Comparison of ENCODE assay signal across 16 cellular contexts in the genomic region with DNA sequence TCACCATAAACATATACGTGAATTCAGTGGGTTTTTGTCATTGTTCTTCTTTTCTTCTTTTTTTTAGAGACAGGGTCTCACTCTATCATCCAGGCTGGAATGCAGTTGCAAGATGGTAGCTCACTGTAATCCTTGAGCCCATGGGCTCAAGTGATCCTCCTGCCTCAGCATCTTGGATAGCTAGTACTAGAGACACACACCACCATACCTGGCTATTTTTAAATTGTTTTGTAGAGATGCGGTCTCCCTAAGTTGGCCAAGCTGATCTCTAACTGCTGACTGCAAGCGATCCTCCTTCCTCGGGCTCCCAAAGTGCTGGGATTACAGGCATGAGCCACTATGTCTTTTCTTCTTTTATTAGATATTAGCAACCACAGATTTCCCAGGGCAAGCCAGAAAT.
DNase-seq lines count a peak whose midpoint lies in the region; ATAC-seq and TF ChIP-seq lines count a peak whose summit lies in the region.
"Had no signal": no experiment of that assay in that cellular context is flagged by ENCODE, and none has a peak within 500 bp of the region (broad histone marks: within the 10 kb centered on the region; RNA-seq: fewer than 3 reads in every experiment).

No MANE protein-coding gene starts in this region.

- H3K27me3 ChIP-seq in right cardiac atrium (ENCODE audit: control insufficient read depth, insufficient read depth) (no peaks in the 10 kb centered on the region), heart right ventricle (no peaks in the 10 kb centered on the region), right atrium auricular region (no peaks in the 10 kb centered on the region)
- H3K27me3 ChIP-seq: BLaER1 treated with 17β-estradiol and CSF1 and Interleukin-3, amounts not matched to agents 10 nM and 100 nM had no signal

- H3K9me3 ChIP-seq in right cardiac atrium (ENCODE audit: control insufficient read depth, low read length) (no peaks in the 10 kb centered on the region), heart right ventricle (peaks cover 0 to 2% (median 0%) of the 10 kb centered on the region in 11 donors), right atrium auricular region (no peaks in the 10 kb centered on the region)
- H3K9me3 ChIP-seq: A549; BLaER1 treated with 17β-estradiol and CSF1 and Interleukin-3, amounts not matched to agents 10 nM and 100 nM; Caco-2 had no signal

- ATAC-seq in Right ventricle myocardium superior (ENCODE audit: poor library complexity) (peak; percentile 22), right cardiac atrium (no peak), heart right ventricle (peak in 5 of 8 donors; percentile 17 to 52 (median 37)), Right ventricle myocardium inferior (no peak), left ventricle myocardium superior (peak; percentile 29)
- ATAC-seq: A549; CD8-positive, alpha-beta T cell had no signal

- 83% methylated on average over 4 of the region's 4 CpGs for WGBS in right cardiac atrium
- WGBS in heart right ventricle, 2 donors, result 58 to 64% methylated on average over 4 of the region's 4 CpGs

- H3K4me3 ChIP-seq in right cardiac atrium (ENCODE audit: low read length) (no peak overlapping the region), heart right ventricle (no peak overlapping the region), right atrium auricular region (no peak overlapping the region)
- H3K4me3 ChIP-seq: A549; BLaER1 treated with 17β-estradiol and CSF1 and Interleukin-3, amounts not matched to agents 10 nM and 100 nM had no signal

- TF ChIP-seq CTCF in heart right ventricle (IDR thresholded peaks at IDR 0.05) (no peak), right atrium auricular region (IDR thresholded peaks at IDR 0.05) (no peak)

- H3K36me3 ChIP-seq in heart right ventricle (no peaks in the 10 kb centered on the region), right atrium auricular region (no peaks in the 10 kb centered on the region)
- H3K36me3 ChIP-seq: BLaER1 treated with 17β-estradiol and CSF1 and Interleukin-3, amounts not matched to agents 10 nM and 100 nM had no signal

- H3K4me1 ChIP-seq in right cardiac atrium (ENCODE audit: control insufficient read depth, insufficient read depth, low read length) (no peaks in the 10 kb centered on the region), heart right ventricle (peaks cover 0 to 21% (median 0%) of the 10 kb centered on the region in 9 donors), right atrium auricular region (no peaks in the 10 kb centered on the region)
- H3K4me1 ChIP-seq: A549, Caco-2 had no signal

- H3K27ac ChIP-seq in right cardiac atrium (ENCODE audit: low read length) (no peak overlapping the region), heart right ventricle (peak overlapping the region in 5 of 10 donors; percentile 51 to 63 (median 59)), right atrium auricular region (no peak overlapping the region)
- H3K27ac ChIP-seq: 22Rv1; A549; BLaER1 treated with 17β-estradiol and CSF1 and Interleukin-3, amounts not matched to agents 10 nM and 100 nM; C4-2B had no signal

- intact Hi-C loops in Right ventricle myocardium superior (cut with DNase I) (no loop called here), right cardiac atrium (cut with DNase I) (no loop called here), heart right ventricle (cut with DNase I) (loop anchor here in 2 of 10 donors (5.0 kb wide), 1 partner anchor 44 kb away; no protein-coding TSS in a partner anchor), Right ventricle myocardium inferior (cut with DNase I) (loop anchor here (5.0 kb wide), 1 partner anchor 44 kb away; no protein-coding TSS in a partner anchor), left ventricle myocardium superior (cut with micrococcal nuclease) (no loop called here)

- DNase-seq in Right ventricle myocardium superior, result no peak
- DNase-seq in right cardiac atrium, result no peak
- no peak for DNase-seq in heart right ventricle
- no peak for DNase-seq in Right ventricle myocardium inferior (ENCODE audit: missing footprints)
- DNase-seq in left ventricle myocardium superior, result no peak
- DNase-seq in right atrium auricular region (ENCODE audit: low spot score), result no peak
- DNase-seq: AML-193; Caco-2; Calu3; CD4-positive, alpha-beta T cell; CD8-positive, alpha-beta T cell; GF-D8 had no signal

Comparison
In these comparisons a context has a peak if more than half of its experiments do, and no peak if none do; other contexts are left out.
1. ATAC-seq: peak in Right ventricle myocardium superior (single experiment), heart right ventricle (5 of 8) and left ventricle myocardium superior (single experiment); none in right cardiac atrium (0 of 2) and Right ventricle myocardium inferior (single experiment).